ENCODE assay signal across 1 cellular context in the genomic region with DNA sequence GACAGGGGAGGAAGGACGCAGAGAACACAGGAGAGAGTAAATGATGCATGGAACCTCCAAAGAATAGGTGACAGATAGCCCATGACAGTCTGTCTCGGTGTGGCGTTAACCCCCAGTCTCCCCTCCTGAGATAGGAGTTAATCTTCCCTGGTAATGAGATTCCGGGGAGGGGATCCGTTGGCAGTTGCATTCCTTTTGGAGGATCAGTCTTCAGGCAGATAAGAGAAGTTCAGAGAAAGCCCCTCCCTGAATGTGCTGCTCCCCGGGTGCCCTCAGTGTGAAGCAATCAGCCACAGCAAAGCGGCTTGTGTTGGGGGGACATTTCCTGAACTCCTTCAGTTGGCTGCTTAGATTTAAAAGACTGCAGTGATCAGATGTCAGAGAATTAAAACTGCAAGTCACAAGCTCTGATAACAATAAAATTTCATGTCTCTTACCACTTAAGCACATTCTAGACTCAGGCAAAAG.
TF ChIP-seq lines count a peak whose summit lies in the region.

No MANE protein-coding gene starts in this region.

TF ChIP-seq in K562, 482 proteins besides CTCF, POLR2A, EP300 and RAD21 (continued from another document and continues in another):
- TF ChIP-seq SOX6 (IDR thresholded peaks at IDR 0.05) (peak; percentile 32; the same call in 1 of the 2 replicates), ELF1 (tag; IDR thresholded peaks at IDR 0.05) (no peak), TCF7L2 (IDR thresholded peaks at IDR 0.05; ENCODE audit: low read depth, low read length) (no peak), RHOXF2B (CRISPR knock-in tag; conservative IDR thresholded peaks at IDR 0.05) (no peak), ZNF431 (CRISPR knock-in tag; IDR thresholded peaks at IDR 0.05) (no peak), PHB (CRISPR knock-in tag; IDR thresholded peaks at IDR 0.05) (no peak), RCOR1 (IDR thresholded peaks at IDR 0.05; ENCODE audit: borderline replicate concordance in 1 of 2, low read depth in 2 of 2, low read length in 2 of 2) (peak in 1 of 2 experiments; percentile 81; a peak in 2 of 4 replicates), ZNF76 (CRISPR knock-in tag; IDR thresholded peaks at IDR 0.05; ENCODE audit: borderline replicate concordance) (no peak), NFE2 (IDR thresholded peaks at IDR 0.05; ENCODE audit: low read depth) (peak; percentile 48; the same call in 1 of the 2 replicates), MTA3 (IDR thresholded peaks at IDR 0.05; ENCODE audit: borderline replicate concordance) (peak; percentile 42; the same call in 1 of the 2 replicates), U2AF1 (optimal IDR thresholded peaks at IDR 0.05; ENCODE audit: low read depth, low read length) (no peak), TFE3 (CRISPR knock-in tag; IDR thresholded peaks at IDR 0.05) (no peak), FOXA1 (IDR thresholded peaks at IDR 0.05; ENCODE audit: borderline replicate concordance) (no peak), ZBTB7A (IDR thresholded peaks at IDR 0.05; ENCODE audit: borderline replicate concordance, control insufficient read depth, low read depth, low read length) (no peak; the same call in 1 of the 2 replicates), NCOR1 (IDR thresholded peaks at IDR 0.05) (peak; percentile 57), ADNP (tag; IDR thresholded peaks at IDR 0.05) (no peak), TCF3 (CRISPR knock-in tag; IDR thresholded peaks at IDR 0.05) (peak; percentile 41; the same call in 1 of the 2 replicates), ZNF699 (CRISPR knock-in tag; IDR thresholded peaks at IDR 0.05; ENCODE audit: insufficient replicate concordance) (no peak), DACH1 (IDR thresholded peaks at IDR 0.05; ENCODE audit: partially characterized antibody) (no peak), CXXC5 (CRISPR knock-in tag; IDR thresholded peaks at IDR 0.05) (0 out of 2 replicates have a peak, but pooled peaks have one; percentile 29), ZNF12 (CRISPR knock-in tag; IDR thresholded peaks at IDR 0.05) (no peak), PML (IDR thresholded peaks at IDR 0.05; ENCODE audit: low read length) (no peak), GATA2 (CRISPR knock-in tag; IDR thresholded peaks at IDR 0.05) (no peak), SETDB1 (IDR thresholded peaks at IDR 0.05; ENCODE audit: low read length) (no peak), HDAC1 (IDR thresholded peaks at IDR 0.05) (no peak), KAT2B (IDR thresholded peaks at IDR 0.05; ENCODE audit: low read depth, low read length) (no peak), ZNF165 (CRISPR knock-in tag; IDR thresholded peaks at IDR 0.05; ENCODE audit: borderline replicate concordance) (no peak), CEBPB (tag; IDR thresholded peaks at IDR 0.05) (peak; percentile 93), STAG1 (CRISPR knock-in tag; IDR thresholded peaks at IDR 0.05; ENCODE audit: borderline replicate concordance) (no peak), TAL1 (IDR thresholded peaks at IDR 0.05) (peak; percentile 34; the same call in 1 of the 2 replicates), KLF10 (CRISPR knock-in tag; IDR thresholded peaks at IDR 0.05) (no peak), HSF4 (CRISPR knock-in tag; IDR thresholded peaks at IDR 0.05; ENCODE audit: borderline replicate concordance) (no peak), UBTF (IDR thresholded peaks at IDR 0.05; ENCODE audit: borderline replicate concordance in 1 of 2, low read depth in 2 of 2, low read length in 2 of 2) (0 out of 4 replicates have a peak, but pooled peaks of 1 of the 2 experiments have one; percentile 16), TARDBP (IDR thresholded peaks at IDR 0.05) (no peak), CHD4 (IDR thresholded peaks at IDR 0.05; ENCODE audit: insufficient read depth, insufficient replicate concordance, low read depth, low read length, poor library complexity, severe bottlenecking) (no peak), PHTF2 (CRISPR knock-in tag; IDR thresholded peaks at IDR 0.05) (no peak), IFI16 (CRISPR knock-in tag; IDR thresholded peaks at IDR 0.05) (no peak), LARP7 (IDR thresholded peaks at IDR 0.05) (no peak), MYNN (IDR thresholded peaks at IDR 0.05) (no peak), MYNN (CRISPR knock-in tag; IDR thresholded peaks at IDR 0.05) (no peak), ZNF133 (CRISPR knock-in tag; IDR thresholded peaks at IDR 0.05) (no peak), FOXA3 (CRISPR knock-in tag; conservative IDR thresholded peaks at IDR 0.05 in 1 of 2, IDR thresholded peaks at IDR 0.05 in 1 of 2) (no peak), CGGBP1 (CRISPR knock-in tag; IDR thresholded peaks at IDR 0.05) (no peak), ASH1L (IDR thresholded peaks at IDR 0.05; ENCODE audit: borderline replicate concordance, low read depth, partially characterized antibody) (no peak), LCOR (CRISPR knock-in tag; IDR thresholded peaks at IDR 0.05) (no peak), HMG20B (CRISPR knock-in tag; IDR thresholded peaks at IDR 0.05) (no peak), MEF2A (IDR thresholded peaks at IDR 0.05; ENCODE audit: control insufficient read depth, low read depth, low read length) (no peak), ZNF124 (CRISPR knock-in tag; IDR thresholded peaks at IDR 0.05) (no peak), E2F3 (CRISPR knock-in tag; IDR thresholded peaks at IDR 0.05) (no peak), RBM15 (IDR thresholded peaks at IDR 0.05; ENCODE audit: insufficient read depth, low read length) (no peak), SMC3 (conservative IDR thresholded peaks at IDR 0.05; ENCODE audit: insufficient read depth, low read depth, low read length) (no peak), ELF4 (CRISPR knock-in tag; IDR thresholded peaks at IDR 0.05) (no peak), BRD4 (IDR thresholded peaks at IDR 0.05) (no peak), ZBTB5 (IDR thresholded peaks at IDR 0.05) (peak; percentile 88), MCM2 (IDR thresholded peaks at IDR 0.05; ENCODE audit: low read depth) (no peak), THAP7 (CRISPR knock-in tag; IDR thresholded peaks at IDR 0.05) (no peak), EGR1 (conservative IDR thresholded peaks at IDR 0.05) (no peak)
- TF ChIP-seq, protein P1, sequence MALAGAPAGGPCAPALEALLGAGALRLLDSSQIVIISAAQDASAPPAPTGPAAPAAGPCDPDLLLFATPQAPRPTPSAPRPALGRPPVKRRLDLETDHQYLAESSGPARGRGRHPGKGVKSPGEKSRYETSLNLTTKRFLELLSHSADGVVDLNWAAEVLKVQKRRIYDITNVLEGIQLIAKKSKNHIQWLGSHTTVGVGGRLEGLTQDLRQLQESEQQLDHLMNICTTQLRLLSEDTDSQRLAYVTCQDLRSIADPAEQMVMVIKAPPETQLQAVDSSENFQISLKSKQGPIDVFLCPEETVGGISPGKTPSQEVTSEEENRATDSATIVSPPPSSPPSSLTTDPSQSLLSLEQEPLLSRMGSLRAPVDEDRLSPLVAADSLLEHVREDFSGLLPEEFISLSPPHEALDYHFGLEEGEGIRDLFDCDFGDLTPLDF (CRISPR knock-in tag; IDR thresholded peaks at IDR 0.05) = no peak
- TF ChIP-seq, protein P2, sequence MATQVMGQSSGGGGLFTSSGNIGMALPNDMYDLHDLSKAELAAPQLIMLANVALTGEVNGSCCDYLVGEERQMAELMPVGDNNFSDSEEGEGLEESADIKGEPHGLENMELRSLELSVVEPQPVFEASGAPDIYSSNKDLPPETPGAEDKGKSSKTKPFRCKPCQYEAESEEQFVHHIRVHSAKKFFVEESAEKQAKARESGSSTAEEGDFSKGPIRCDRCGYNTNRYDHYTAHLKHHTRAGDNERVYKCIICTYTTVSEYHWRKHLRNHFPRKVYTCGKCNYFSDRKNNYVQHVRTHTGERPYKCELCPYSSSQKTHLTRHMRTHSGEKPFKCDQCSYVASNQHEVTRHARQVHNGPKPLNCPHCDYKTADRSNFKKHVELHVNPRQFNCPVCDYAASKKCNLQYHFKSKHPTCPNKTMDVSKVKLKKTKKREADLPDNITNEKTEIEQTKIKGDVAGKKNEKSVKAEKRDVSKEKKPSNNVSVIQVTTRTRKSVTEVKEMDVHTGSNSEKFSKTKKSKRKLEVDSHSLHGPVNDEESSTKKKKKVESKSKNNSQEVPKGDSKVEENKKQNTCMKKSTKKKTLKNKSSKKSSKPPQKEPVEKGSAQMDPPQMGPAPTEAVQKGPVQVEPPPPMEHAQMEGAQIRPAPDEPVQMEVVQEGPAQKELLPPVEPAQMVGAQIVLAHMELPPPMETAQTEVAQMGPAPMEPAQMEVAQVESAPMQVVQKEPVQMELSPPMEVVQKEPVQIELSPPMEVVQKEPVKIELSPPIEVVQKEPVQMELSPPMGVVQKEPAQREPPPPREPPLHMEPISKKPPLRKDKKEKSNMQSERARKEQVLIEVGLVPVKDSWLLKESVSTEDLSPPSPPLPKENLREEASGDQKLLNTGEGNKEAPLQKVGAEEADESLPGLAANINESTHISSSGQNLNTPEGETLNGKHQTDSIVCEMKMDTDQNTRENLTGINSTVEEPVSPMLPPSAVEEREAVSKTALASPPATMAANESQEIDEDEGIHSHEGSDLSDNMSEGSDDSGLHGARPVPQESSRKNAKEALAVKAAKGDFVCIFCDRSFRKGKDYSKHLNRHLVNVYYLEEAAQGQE (CRISPR knock-in tag; IDR thresholded peaks at IDR 0.05; ENCODE audit: low read depth) = no peak
- TF ChIP-seq, protein P3, sequence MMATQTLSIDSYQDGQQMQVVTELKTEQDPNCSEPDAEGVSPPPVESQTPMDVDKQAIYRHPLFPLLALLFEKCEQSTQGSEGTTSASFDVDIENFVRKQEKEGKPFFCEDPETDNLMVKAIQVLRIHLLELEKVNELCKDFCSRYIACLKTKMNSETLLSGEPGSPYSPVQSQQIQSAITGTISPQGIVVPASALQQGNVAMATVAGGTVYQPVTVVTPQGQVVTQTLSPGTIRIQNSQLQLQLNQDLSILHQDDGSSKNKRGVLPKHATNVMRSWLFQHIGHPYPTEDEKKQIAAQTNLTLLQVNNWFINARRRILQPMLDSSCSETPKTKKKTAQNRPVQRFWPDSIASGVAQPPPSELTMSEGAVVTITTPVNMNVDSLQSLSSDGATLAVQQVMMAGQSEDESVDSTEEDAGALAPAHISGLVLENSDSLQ (IDR thresholded peaks at IDR 0.05) = peak; percentile 40; the same call in 1 of the 2 replicates
